ENCODE assay signal across 1 cellular context in the genomic region with DNA sequence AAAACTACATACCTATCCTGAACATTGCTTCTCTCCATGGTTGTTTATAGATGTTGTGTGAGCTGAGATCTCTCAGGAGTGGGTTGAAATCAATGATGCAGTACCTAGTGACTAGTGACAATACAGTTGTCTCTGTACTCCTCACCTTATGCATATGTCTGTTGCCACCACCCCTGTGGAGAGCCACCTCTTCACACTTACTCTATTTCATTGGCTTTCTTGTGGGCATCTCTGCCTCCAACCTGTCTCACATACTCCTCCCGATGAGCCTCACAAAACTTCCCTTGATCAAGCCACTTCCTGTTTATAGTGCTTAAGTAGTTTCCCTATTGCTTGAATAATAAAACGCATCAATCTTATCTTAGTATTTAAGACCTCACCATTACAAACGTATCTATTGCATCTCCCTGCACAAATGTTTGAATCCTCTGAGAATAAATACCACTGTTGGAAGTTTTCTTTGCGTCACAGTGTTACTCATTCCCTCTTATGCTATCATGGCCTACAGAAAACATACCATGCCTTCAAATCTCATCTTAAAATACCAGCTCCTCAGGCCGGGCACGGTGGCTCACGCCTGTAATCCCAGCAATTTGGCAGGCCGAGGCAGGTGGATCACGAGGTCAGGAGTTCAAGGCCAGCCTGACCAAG.
TF ChIP-seq lines count a peak whose summit lies in the region.

No MANE protein-coding gene starts in this region.

TF ChIP-seq in WTC11, 78 proteins besides CTCF, POLR2A, EP300 and RAD21 (continued from another document):
- TF ChIP-seq, protein P1, sequence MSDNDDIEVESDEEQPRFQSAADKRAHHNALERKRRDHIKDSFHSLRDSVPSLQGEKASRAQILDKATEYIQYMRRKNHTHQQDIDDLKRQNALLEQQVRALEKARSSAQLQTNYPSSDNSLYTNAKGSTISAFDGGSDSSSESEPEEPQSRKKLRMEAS (CRISPR knock-in tag; IDR thresholded peaks at IDR 0.05), result no peak
